In the genomic region with DNA sequence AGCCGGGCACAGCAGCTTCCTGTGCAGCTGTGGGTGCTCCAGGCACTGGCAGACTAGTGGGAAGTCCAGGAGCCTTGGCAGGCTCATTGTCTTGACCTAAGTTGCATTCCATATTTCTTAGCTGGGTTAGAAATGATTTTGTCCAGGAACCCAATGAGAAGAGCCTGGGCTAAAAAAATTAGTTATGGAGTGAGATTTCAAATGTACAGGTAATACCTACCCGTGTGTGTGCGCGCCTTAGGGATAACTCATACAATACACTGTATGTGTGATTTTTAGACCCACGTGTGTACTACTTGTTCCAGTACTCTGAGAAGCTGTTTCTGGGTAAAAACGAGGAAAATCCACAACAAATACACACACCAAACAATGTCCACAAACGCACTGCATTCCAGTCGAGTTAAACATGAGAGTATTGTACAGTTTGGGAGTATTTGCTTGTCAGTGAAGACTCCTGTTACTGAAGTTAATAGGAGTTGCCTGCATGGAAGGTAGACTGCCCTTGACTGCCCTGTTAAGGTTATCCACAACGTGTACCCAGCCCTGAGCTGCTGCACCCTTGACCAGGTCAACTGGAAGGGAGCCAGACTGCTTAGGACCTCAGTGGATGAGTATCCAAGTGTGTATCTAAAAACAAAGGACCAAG, we compare ENCODE assay signal across 8 cellular contexts. TPM values are rescaled to one million over a fixed set of nuclear protein-coding genes. Genes with fewer than 3 reads are reported as not detected.
A peak's percentile ranks its signal among the peaks of the same experiment; 100 is the strongest.
DNase-seq lines count a peak whose midpoint lies in the region; ATAC-seq and TF ChIP-seq lines count a peak whose summit lies in the region.

No MANE protein-coding gene starts in this region.

- CTCF ChIA-PET in BJ (lab: Yijun Ruan, JAX): interaction anchor here (0.6 to 2.4 kb wide), 4 partner anchors 10 to 1044 kb away, joined by 3 to 11 read pairs (median 6); no protein-coding TSS in a partner anchor

- no peaks in the 10 kb centered on the region for H3K9me3 Mint-ChIP-seq in natural killer cell treated with Interleukin-12 subunit alpha and Interleukin-12 subunit beta and Interleukin-15 and Interleukin-18, amount 100 ng/mL, for 72 hours

- H3K27ac ChIP-seq in ectodermal cell (ENCODE audit: insufficient read depth, low read depth, low read length, poor library complexity, severe bottlenecking): no peak overlapping the region

- in situ Hi-C loops in KBM-7 (cut with MboI; ENCODE audit: low pct_unique_long_range_greater_than_20kb, low sequenced_read_pairs): no loop called here

- peak overlapping the region; percentile 98 for H3K4me3 Mint-ChIP-seq in natural killer cell treated with Interleukin-12 subunit alpha and Interleukin-12 subunit beta and Interleukin-15 and Interleukin-18, amount 100 ng/mL, for 72 hours

- no peaks in the 10 kb centered on the region for H3K36me3 Mint-ChIP-seq in natural killer cell treated with Interleukin-12 subunit alpha and Interleukin-12 subunit beta and Interleukin-15 and Interleukin-18, amount 100 ng/mL, for 72 hours

- H3K27ac Mint-ChIP-seq in natural killer cell treated with Interleukin-12 subunit alpha and Interleukin-12 subunit beta and Interleukin-15 and Interleukin-18, amount 100 ng/mL, for 72 hours: peak overlapping the region; percentile 85 to 89

- H3K4me1 ChIP-seq in ectodermal cell (ENCODE audit: control insufficient read depth, insufficient read depth, low read length): peaks cover 5% of the 10 kb centered on the region

- no peaks in the 10 kb centered on the region for H3K9me3 ChIP-seq in ectodermal cell (ENCODE audit: control insufficient read depth, low read length)

- no peaks in the 10 kb centered on the region for H3K36me3 ChIP-seq in BJ (ENCODE audit: control insufficient read depth, insufficient read depth, low read length)
- H3K36me3 ChIP-seq in ectodermal cell (ENCODE audit: control insufficient read depth, insufficient read depth, low read length): no peaks in the 10 kb centered on the region

- no peaks in the 10 kb centered on the region for H3K27me3 ChIP-seq in BJ (ENCODE audit: control insufficient read depth, insufficient read depth, low read length)
- peaks cover 35% of the 10 kb centered on the region for H3K27me3 ChIP-seq in ectodermal cell (ENCODE audit: control insufficient read depth, insufficient read depth, low read length, poor library complexity, severe bottlenecking)

- 78% methylated on average over 9 of the region's 9 CpGs for WGBS in ectodermal cell, 2 experiments

- ATAC-seq in natural killer cell treated with Interleukin-12 subunit alpha and Interleukin-12 subunit beta and Interleukin-15 and Interleukin-18, amount 100 ng/mL, for 72 hours: no peak
- ATAC-seq in GM18907 (IDR thresholded peaks at IDR 0.05; ENCODE audit: unreplicated experiment): no peak

- H3K27me3 Mint-ChIP-seq in natural killer cell treated with Interleukin-12 subunit alpha and Interleukin-12 subunit beta and Interleukin-15 and Interleukin-18, amount 100 ng/mL, for 72 hours: no peaks in the 10 kb centered on the region

- DNase-seq in BJ (ENCODE audit: low read depth): no peak
- peak; percentile 43 for DNase-seq in M059J (ENCODE audit: low read depth)
- DNase-seq in natural killer cell treated with Interleukin-12 subunit alpha and Interleukin-12 subunit beta and Interleukin-15 and Interleukin-18, amount 100 ng/mL, for 72 hours (ENCODE audit: low spot score): no peak
- no peak for DNase-seq in dedifferentiated amniotic fluid mesenchymal stem cell (ENCODE audit: extremely low spot score)
- DNase-seq in KBM-7: no peak
- no peak for DNase-seq in NCI-H748 (lab: John Stamatoyannopoulos, UW; ENCODE audit: unreplicated experiment)

- POLR2A ChIA-PET in BJ (lab: Charles Lee): no interaction called here

- peaks cover 16 to 21% of the 10 kb centered on the region in 2 donors for H3K4me1 Mint-ChIP-seq in natural killer cell treated with Interleukin-12 subunit alpha and Interleukin-12 subunit beta and Interleukin-15 and Interleukin-18, amount 100 ng/mL, for 72 hours (ENCODE audit: low read depth in 2 of 2)

- TF ChIP-seq CTCF in BJ (IDR thresholded peaks at IDR 0.05; ENCODE audit: insufficient read depth, low read depth, low read length): no peak

- H3K4me3 ChIP-seq in BJ (ENCODE audit: low read depth, low read length): peak overlapping the region; percentile 86
- peak overlapping the region; percentile 85 for H3K4me3 ChIP-seq in ectodermal cell (ENCODE audit: insufficient read depth, low read depth, low read length)

RNA-seq across cellular contexts. Expression of a gene that starts 1.4 kb away (rescaled TPM):
- polyA plus RNA-seq in BJ (2011; rRNA removed): 2.2 and 2.3 TPM in 2 replicates
- polyA minus RNA-seq in BJ (2011; rRNA and poly(A)+ RNA removed): 1.5 and 2.5 TPM in 2 replicates
- total RNA-seq in M059J (2014; rRNA removed; shearing (Covaris generic)): 4.9 and 9.9 TPM in 2 replicates
- polyA plus RNA-seq in ectodermal cell (2013, experiment 1 of 4): 18.4 TPM
- 18.6 TPM for polyA plus RNA-seq in ectodermal cell (2013, experiment 2 of 4)
- 13.9 TPM for polyA plus RNA-seq in ectodermal cell (2013, experiment 3 of 4)
- 15.2 TPM for polyA plus RNA-seq in ectodermal cell (2013, experiment 4 of 4)
- total RNA-seq in natural killer cell treated with Interleukin-12 subunit alpha and Interleukin-12 subunit beta and Interleukin-15 and Interleukin-18, amount 100 ng/mL, for 72 hours: 1 to 10 TPM; 4.1 to 4.4 TPM

RNA-seq across cellular contexts. Expression of a gene that starts 56.8 kb away (rescaled TPM):
- 16.6 and 26.3 TPM in 2 replicates for polyA plus RNA-seq in BJ (2011; rRNA removed)
- polyA minus RNA-seq in BJ (2011; rRNA and poly(A)+ RNA removed): 12.1 and 22.7 TPM in 2 replicates
- total RNA-seq in M059J (2014; rRNA removed; shearing (Covaris generic)): 25.1 and 44.4 TPM in 2 replicates
- 69.4 TPM for polyA plus RNA-seq in ectodermal cell (2013, experiment 1 of 4)
- polyA plus RNA-seq in ectodermal cell (2013, experiment 2 of 4): 70.0 TPM
- polyA plus RNA-seq in ectodermal cell (2013, experiment 3 of 4): 53.2 TPM
- 61.1 TPM for polyA plus RNA-seq in ectodermal cell (2013, experiment 4 of 4)
- total RNA-seq in natural killer cell treated with Interleukin-12 subunit alpha and Interleukin-12 subunit beta and Interleukin-15 and Interleukin-18, amount 100 ng/mL, for 72 hours: 1 to 10 TPM; 4.0 to 5.5 TPM
